In genomic region chr17:64455993-64456885, GRCh38 we compare ENCODE assay signal across 11 cellular contexts. TPM values are rescaled to one million over a fixed set of nuclear protein-coding genes. Genes with fewer than 3 reads are reported as not detected.
A peak's percentile ranks its signal among the peaks of the same experiment; 100 is the strongest.
DNase-seq lines count a peak whose midpoint lies in the region; ATAC-seq, FAIRE-seq and TF ChIP-seq lines count a peak whose summit lies in the region.
"Had no signal": no experiment of that assay in that cellular context is flagged by ENCODE, and none has a peak within 500 bp of the region (broad histone marks: within the 10 kb centered on the region; RNA-seq: fewer than 3 reads in every experiment).

No MANE protein-coding gene starts in this region.

- WGBS in A549 (ENCODE audit: missing lambda C conversion rate), result 74% methylated on average over 8 of the region's 8 CpGs

- TF ChIP-seq EP300 in A549 (IDR thresholded peaks at IDR 0.05), result no peak

- no peak overlapping the region for H3K4me2 ChIP-seq in A549

- no peak for DNase-seq in A549 (ENCODE audit: low read depth in 1 of 2, low spot score in 1 of 2)
- DNase-seq in NOMO-1 treated with dmso at 0.1 percent for 144 hours (lab: John Stamatoyannopoulos, UW; ENCODE audit: unreplicated experiment), result peak; percentile 69
- DNase-seq in dermis blood vessel endothelial cell, result peak; percentile 44
- DNase-seq in cerebellar cortex (ENCODE audit: low spot score), result no peak
- no peak for DNase-seq in activated gamma-delta T cell treated with Interleukin-2 at 50 U/mL for 16 hours
- DNase-seq: BE2C, NCI-H1105 treated with DMSO at 0.1 percent for 48 hours, SJCRH30 had no signal

- ATAC-seq in A549 (no peak), GM18519 (IDR thresholded peaks at IDR 0.05; ENCODE audit: low FRiP score, unreplicated experiment) (peak; percentile 58), GM19023 (IDR thresholded peaks at IDR 0.05; ENCODE audit: unreplicated experiment) (no peak), HG03457 (IDR thresholded peaks at IDR 0.05; ENCODE audit: unreplicated experiment) (no peak)

- peaks cover 5% of the 10 kb centered on the region; the same call in 1 of the 3 replicates for H3K4me1 ChIP-seq in A549
- H3K4me1 ChIP-seq: BE2C, SJCRH30 had no signal

- no peak for FAIRE-seq in A549 (lab: Jason Lieb, UNC)

- no peak for TF ChIP-seq CTCF in A549 (IDR thresholded peaks at IDR 0.05)

- no peaks in the 10 kb centered on the region for H3K9me3 ChIP-seq in A549
- H3K9me3 ChIP-seq: BE2C, SJCRH30 had no signal

- TF ChIP-seq POLR2A in A549 (IDR thresholded peaks at IDR 0.05; ENCODE audit: low read length), result no peak

- no peak overlapping the region for H3K4me3 ChIP-seq in A549
- H3K4me3 ChIP-seq: SJCRH30 had no signal

- TF ChIP-seq RAD21 in A549 (conservative IDR thresholded peaks at IDR 0.05 in 1 of 2, IDR thresholded peaks at IDR 0.05 in 1 of 2), result no peak

- CTCF ChIA-PET in A549 (lab: Yijun Ruan, JAX), result interaction anchor here (0.7 to 3.1 kb wide), 7 partner anchors 14 to 193 kb away, joined by 3 to 24 read pairs (median 3); no protein-coding TSS in a partner anchor

- no peak overlapping the region for H3K27ac ChIP-seq in A549
- H3K27ac ChIP-seq: SJCRH30 had no signal

- POLR2A ChIA-PET in A549 (lab: Yijun Ruan, JAX), result no interaction called here

TF ChIP-seq in A549, 52 proteins besides CTCF, POLR2A, EP300 and RAD21:
- TF ChIP-seq HDAC2 (IDR thresholded peaks at IDR 0.05) (no peak), RFX5 (IDR thresholded peaks at IDR 0.05) (no peak), FOSB (CRISPR knock-in tag; IDR thresholded peaks at IDR 0.05) (no peak), HOXA7 (CRISPR knock-in tag; IDR thresholded peaks at IDR 0.05) (no peak), ZNF302 (CRISPR knock-in tag; IDR thresholded peaks at IDR 0.05) (no peak), MAZ (IDR thresholded peaks at IDR 0.05; ENCODE audit: borderline replicate concordance, low read depth, low read length) (no peak)
- TF ChIP-seq, protein P1, sequence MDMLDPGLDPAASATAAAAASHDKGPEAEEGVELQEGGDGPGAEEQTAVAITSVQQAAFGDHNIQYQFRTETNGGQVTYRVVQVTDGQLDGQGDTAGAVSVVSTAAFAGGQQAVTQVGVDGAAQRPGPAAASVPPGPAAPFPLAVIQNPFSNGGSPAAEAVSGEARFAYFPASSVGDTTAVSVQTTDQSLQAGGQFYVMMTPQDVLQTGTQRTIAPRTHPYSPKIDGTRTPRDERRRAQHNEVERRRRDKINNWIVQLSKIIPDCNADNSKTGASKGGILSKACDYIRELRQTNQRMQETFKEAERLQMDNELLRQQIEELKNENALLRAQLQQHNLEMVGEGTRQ (IDR thresholded peaks at IDR 0.05), result 0 out of 2 replicates have a peak, but pooled peaks have one; percentile 10

RNA-seq across cellular contexts. Expression of gene MILR1, which starts 7.3 kb away (rescaled TPM):
- 12.2 and 12.8 TPM in 2 replicates for polyA plus RNA-seq in A549 (2011; rRNA removed)
- 1.3 TPM in 2 replicates for polyA plus RNA-seq in A549 (2012; cell fraction: cytosol; rRNA removed)
- polyA plus RNA-seq in A549 (2012; cell fraction: nucleus; rRNA removed), result 0.41 and 1.1 TPM in 2 replicates
- polyA plus RNA-seq in A549 (2017; fragmentation: RNase III; extraction: RNeasy Plus Mini Kit Qiagen cat#74134 plus additional on column Dnase treatment), result 1.6 to 3.0 TPM (median 2.3 TPM) in 3 replicates
- 8.4 and 10.9 TPM in 2 replicates for polyA minus RNA-seq in A549 (2011; rRNA and poly(A)+ RNA removed)
- total RNA-seq in dermis blood vessel endothelial cell, result 2.7 and 3.2 TPM in 2 replicates

RNA-seq across cellular contexts. Expression of gene POLG2, which starts 40.6 kb away (rescaled TPM):
- polyA plus RNA-seq in A549 (2011; rRNA removed) (28.8 and 31.3 TPM in 2 replicates), A549 (2017; fragmentation: RNase III; extraction: RNeasy Plus Mini Kit Qiagen cat#74134 plus additional on column Dnase treatment) (26.3 to 28.5 TPM (median 27.4 TPM) in 3 replicates)
- polyA plus RNA-seq in A549 (2012; cell fraction: cytosol; rRNA removed), result 10.1 and 12.4 TPM in 2 replicates
- 15.9 and 26.1 TPM in 2 replicates for polyA plus RNA-seq in A549 (2012; cell fraction: nucleus; rRNA removed)
- polyA minus RNA-seq in A549 (2011; rRNA and poly(A)+ RNA removed), result 20.4 and 23.0 TPM in 2 replicates
- 5.9 and 8.7 TPM in 2 replicates for total RNA-seq in dermis blood vessel endothelial cell

RNA-seq across cellular contexts. Expression of gene DDX5, which starts 49.9 kb away (rescaled TPM):
- polyA plus RNA-seq in A549 (2011; rRNA removed) (811 and 1,011 TPM in 2 replicates), A549 (2017; fragmentation: RNase III; extraction: RNeasy Plus Mini Kit Qiagen cat#74134 plus additional on column Dnase treatment) (748 to 886 TPM (median 841 TPM) in 3 replicates)
- 724 and 844 TPM in 2 replicates for polyA plus RNA-seq in A549 (2012; cell fraction: cytosol; rRNA removed)
- 1,855 and 3,100 TPM in 2 replicates for polyA plus RNA-seq in A549 (2012; cell fraction: nucleus; rRNA removed)
- 739 and 935 TPM in 2 replicates for polyA minus RNA-seq in A549 (2011; rRNA and poly(A)+ RNA removed)
- total RNA-seq in dermis blood vessel endothelial cell, result 520 and 574 TPM in 2 replicates

RNA-seq across cellular contexts. Expression of gene CEP95, which starts 50.5 kb away (rescaled TPM):
- polyA plus RNA-seq in A549 (2011; rRNA removed) (53.5 and 73.0 TPM in 2 replicates), A549 (2017; fragmentation: RNase III; extraction: RNeasy Plus Mini Kit Qiagen cat#74134 plus additional on column Dnase treatment) (30.0 to 35.0 TPM (median 32.3 TPM) in 3 replicates)
- 14.6 and 17.7 TPM in 2 replicates for polyA plus RNA-seq in A549 (2012; cell fraction: cytosol; rRNA removed)
- polyA plus RNA-seq in A549 (2012; cell fraction: nucleus; rRNA removed), result 30.0 and 34.6 TPM in 2 replicates
- polyA minus RNA-seq in A549 (2011; rRNA and poly(A)+ RNA removed), result 22.1 and 27.0 TPM in 2 replicates
- total RNA-seq in dermis blood vessel endothelial cell, result 16.1 and 23.1 TPM in 2 replicates

Comparison
In these comparisons a context has a peak if more than half of its experiments do, and no peak if none do; other contexts are left out.
1. DNase-seq: peak in NOMO-1 treated with dmso at 0.1 percent for 144 hours (single experiment) and dermis blood vessel endothelial cell (single experiment); none in A549 (0 of 2), cerebellar cortex (single experiment) and activated gamma-delta T cell treated with Interleukin-2 at 50 U/mL for 16 hours (single experiment).